In the genomic region with DNA sequence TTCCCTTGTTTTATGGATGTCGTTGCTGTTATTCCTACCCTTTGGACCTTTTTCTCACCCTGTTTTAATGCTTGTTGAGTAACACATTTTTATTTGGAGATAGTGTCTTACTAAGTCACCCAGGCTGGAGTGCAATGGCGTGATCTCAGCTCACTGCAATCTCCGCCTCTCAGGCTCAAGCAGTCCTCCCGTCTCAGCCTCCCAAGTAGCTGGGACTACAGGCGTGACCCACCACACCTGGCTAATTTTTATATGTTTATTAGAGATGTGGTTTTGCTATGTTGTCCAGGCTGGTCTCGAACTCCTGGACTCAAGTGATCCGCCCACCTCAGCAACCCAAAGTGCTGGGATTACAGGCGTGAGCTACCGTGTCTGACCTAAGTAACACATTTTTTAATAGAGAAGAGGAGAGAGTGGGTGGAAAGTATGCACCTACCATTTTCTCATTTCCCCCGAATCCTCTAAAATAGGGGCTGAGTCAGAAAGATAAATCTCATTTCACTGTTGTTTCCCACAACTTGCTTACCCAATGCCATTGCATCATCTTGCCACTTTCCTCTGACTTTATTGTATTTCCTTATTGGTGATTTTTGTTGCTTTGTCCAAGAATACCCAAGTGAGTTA, we compare ENCODE assay signal across 1 cellular context.
TF ChIP-seq lines count a peak whose summit lies in the region.

No MANE protein-coding gene starts in this region.

TF ChIP-seq in K562, 482 proteins besides CTCF, POLR2A, EP300 and RAD21 (continued from another document):
- TF ChIP-seq, protein P1, sequence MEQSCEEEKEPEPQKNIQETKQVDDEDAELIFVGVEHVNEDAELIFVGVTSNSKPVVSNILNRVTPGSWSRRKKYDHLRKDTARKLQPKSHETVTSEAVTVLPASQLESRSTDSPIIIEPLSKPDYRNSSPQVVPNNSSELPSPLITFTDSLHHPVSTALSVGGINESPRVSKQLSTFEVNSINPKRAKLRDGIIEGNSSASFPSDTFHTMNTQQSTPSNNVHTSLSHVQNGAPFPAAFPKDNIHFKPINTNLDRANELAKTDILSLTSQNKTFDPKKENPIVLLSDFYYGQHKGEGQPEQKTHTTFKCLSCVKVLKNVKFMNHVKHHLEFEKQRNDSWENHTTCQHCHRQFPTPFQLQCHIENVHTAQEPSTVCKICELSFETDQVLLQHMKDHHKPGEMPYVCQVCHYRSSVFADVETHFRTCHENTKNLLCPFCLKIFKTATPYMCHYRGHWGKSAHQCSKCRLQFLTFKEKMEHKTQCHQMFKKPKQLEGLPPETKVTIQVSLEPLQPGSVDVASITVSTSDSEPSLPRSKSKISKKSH (CRISPR knock-in tag; IDR thresholded peaks at IDR 0.05) = no peak
- TF ChIP-seq ZBTB1 (CRISPR knock-in tag; IDR thresholded peaks at IDR 0.05; ENCODE audit: borderline replicate concordance, low read depth) (no peak), CEBPG (CRISPR knock-in tag; IDR thresholded peaks at IDR 0.05) (peak; percentile 64; the same call in 1 of the 2 replicates), CEBPG (tag; conservative IDR thresholded peaks at IDR 0.05 in 1 of 2, IDR thresholded peaks at IDR 0.05 in 1 of 2) (peak; percentile 86 to 94)
